Comparison of ENCODE assay signal across 11 cellular contexts in the genomic region with DNA sequence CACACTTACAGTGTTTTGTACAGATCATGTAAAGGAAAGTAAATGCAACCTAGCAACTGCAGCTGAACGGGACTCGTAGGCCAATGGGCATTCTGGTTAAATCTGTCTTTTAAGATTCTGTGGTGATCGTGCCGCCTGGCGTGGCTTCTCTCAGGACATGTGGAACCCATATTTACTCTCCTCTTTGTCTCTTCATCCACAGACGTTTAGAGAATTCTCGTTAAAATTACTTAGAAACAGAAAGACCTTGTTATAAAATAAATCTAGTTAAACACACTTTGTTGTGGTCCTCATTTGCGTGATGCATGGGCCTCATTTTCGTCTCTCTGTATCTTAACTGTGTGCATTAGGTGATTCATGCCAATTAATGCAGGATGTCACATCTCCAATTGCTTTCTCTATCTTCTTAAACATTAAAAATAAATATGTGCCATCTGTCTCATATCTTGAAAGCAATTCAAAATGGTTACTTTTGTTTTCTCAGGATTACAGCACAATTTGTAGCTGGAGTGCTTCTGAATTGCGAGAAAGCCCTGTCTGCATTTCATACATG. TPM values are rescaled to one million over a fixed set of nuclear protein-coding genes. Genes with fewer than 3 reads are reported as not detected.
DNase-seq lines count a peak whose midpoint lies in the region; ATAC-seq and TF ChIP-seq lines count a peak whose summit lies in the region.
"Had no signal": no experiment of that assay in that cellular context is flagged by ENCODE, and none has a peak within 500 bp of the region (broad histone marks: within the 10 kb centered on the region; RNA-seq: fewer than 3 reads in every experiment).

No MANE protein-coding gene starts in this region.

- H3K4me1 Mint-ChIP-seq in activated CD4-positive, alpha-beta memory T cell treated with anti-CD3 and anti-CD28 coated beads for 36 hours (ENCODE audit: low read depth), result peaks cover 56% of the 10 kb centered on the region
- H3K4me1 Mint-ChIP-seq in activated CD4-positive, alpha-beta memory T cell treated with anti-CD3 and anti-CD28 coated beads, Interleukin-2, amount 10 ng/mL, durations not matched to agents 7 days and 5 days, result peaks cover 45% of the 10 kb centered on the region
- H3K4me1 Mint-ChIP-seq in MCF 10A (ENCODE audit: insufficient read depth, unreplicated experiment), result peaks cover 26% of the 10 kb centered on the region

- H3K27me3 ChIP-seq in thoracic aorta (replicated peaks; ENCODE audit: insufficient read depth), result no peaks in the 10 kb centered on the region

- no TSS peak for BruUV-seq in MCF 10A (replicated peaks; lab: Mats Ljungman, UMichigan)

- TF ChIP-seq CTCF in MCF 10A (IDR thresholded peaks at IDR 0.05; ENCODE audit: unreplicated experiment) (no peak), thoracic aorta (IDR thresholded peaks at IDR 0.05) (no peak)

- H3K4me3 Mint-ChIP-seq in activated CD4-positive, alpha-beta memory T cell treated with anti-CD3 and anti-CD28 coated beads for 36 hours, result no peak overlapping the region
- H3K4me3 Mint-ChIP-seq in activated CD4-positive, alpha-beta memory T cell treated with anti-CD3 and anti-CD28 coated beads, Interleukin-2, amount 10 ng/mL, durations not matched to agents 7 days and 5 days, result no peak overlapping the region
- H3K4me3 Mint-ChIP-seq in MCF 10A (ENCODE audit: unreplicated experiment), result no peak overlapping the region
- H3K4me3 Mint-ChIP-seq: activated CD4-positive, alpha-beta T cell treated with anti-CD3 and anti-CD28 coated beads, Interleukin-2, amount 10 ng/mL, durations not matched to agents 7 days and 5 days; activated naive CD4-positive, alpha-beta T cell treated with anti-CD3 and anti-CD28 coated beads, Interleukin-2, amount 10 ng/mL, durations not matched to agents 7 days and 5 days had no signal

- H3K9me3 Mint-ChIP-seq in activated CD4-positive, alpha-beta memory T cell treated with anti-CD3 and anti-CD28 coated beads for 36 hours, result no peaks in the 10 kb centered on the region
- no peaks in the 10 kb centered on the region for H3K9me3 Mint-ChIP-seq in activated CD4-positive, alpha-beta memory T cell treated with anti-CD3 and anti-CD28 coated beads, Interleukin-2, amount 10 ng/mL, durations not matched to agents 7 days and 5 days
- H3K9me3 Mint-ChIP-seq in MCF 10A (ENCODE audit: unreplicated experiment), result no peaks in the 10 kb centered on the region
- H3K9me3 Mint-ChIP-seq: activated CD4-positive, alpha-beta T cell treated with anti-CD3 and anti-CD28 coated beads, Interleukin-2, amount 10 ng/mL, durations not matched to agents 7 days and 5 days; activated naive CD4-positive, alpha-beta T cell treated with anti-CD3 and anti-CD28 coated beads, Interleukin-2, amount 10 ng/mL, durations not matched to agents 7 days and 5 days had no signal

- peaks cover 43% of the 10 kb centered on the region for H3K36me3 Mint-ChIP-seq in activated CD4-positive, alpha-beta memory T cell treated with anti-CD3 and anti-CD28 coated beads for 36 hours
- H3K36me3 Mint-ChIP-seq in activated CD4-positive, alpha-beta memory T cell treated with anti-CD3 and anti-CD28 coated beads, Interleukin-2, amount 10 ng/mL, durations not matched to agents 7 days and 5 days (ENCODE audit: low read depth), result peaks cover 44% of the 10 kb centered on the region
- peaks cover 68% of the 10 kb centered on the region for H3K36me3 Mint-ChIP-seq in MCF 10A (ENCODE audit: insufficient read depth, unreplicated experiment)

- peaks cover 36 to 48% of the 10 kb centered on the region in 2 donors for H3K4me1 ChIP-seq in thoracic aorta (ENCODE audit: control insufficient read depth in 1 of 2, low read depth in 2 of 2)

- CTCF ChIA-PET in activated CD4-positive, alpha-beta memory T cell treated with anti-CD3 and anti-CD28 coated beads for 36 hours (lab: Charles Lee), result interaction anchor here (0.5 kb wide), 1 partner anchor 997 kb away, joined by 3 read pairs; no protein-coding TSS in a partner anchor
- CTCF ChIA-PET in activated CD4-positive, alpha-beta memory T cell treated with anti-CD3 and anti-CD28 coated beads, Interleukin-2, amount 10 ng/mL, durations not matched to agents 7 days and 5 days (lab: Charles Lee), result no interaction called here
- CTCF ChIA-PET in MCF 10A (lab: Yijun Ruan, JAX), result interaction anchor here (1.1 to 1.2 kb wide), 3 partner anchors 576 to 580 kb away, joined by 3 to 7 read pairs (median 3); no protein-coding TSS in a partner anchor

- peak overlapping the region; percentile 64 for H3K27ac Mint-ChIP-seq in activated CD4-positive, alpha-beta memory T cell treated with anti-CD3 and anti-CD28 coated beads for 36 hours
- H3K27ac Mint-ChIP-seq in activated CD4-positive, alpha-beta memory T cell treated with anti-CD3 and anti-CD28 coated beads, Interleukin-2, amount 10 ng/mL, durations not matched to agents 7 days and 5 days, result no peak overlapping the region
- H3K27ac Mint-ChIP-seq in MCF 10A (ENCODE audit: low read depth, unreplicated experiment), result peak overlapping the region; percentile 93
- H3K27ac Mint-ChIP-seq: activated CD4-positive, alpha-beta T cell treated with anti-CD3 and anti-CD28 coated beads, Interleukin-2, amount 10 ng/mL, durations not matched to agents 7 days and 5 days had no signal

- H3K27ac ChIP-seq in thoracic aorta, result peak overlapping the region; percentile 89 to 96
- no peak overlapping the region for H3K27ac ChIP-seq in substantia nigra (ENCODE audit: low read depth, low read length, poor library complexity, severe bottlenecking)

- intact Hi-C loops in activated CD4-positive, alpha-beta memory T cell treated with anti-CD3 and anti-CD28 coated beads for 36 hours (cut with micrococcal nuclease), result loop anchor here (1.0 kb wide), 1 partner anchor 8 kb away; no protein-coding TSS in a partner anchor
- intact Hi-C loops in MCF 10A (cut with micrococcal nuclease), result loop anchor here (1.0 to 10.0 kb wide), 4 partner anchors 149 to 576 kb away; no protein-coding TSS in a partner anchor

- peaks cover 16% of the 10 kb centered on the region for H3K36me3 ChIP-seq in thoracic aorta

- POLR2A ChIA-PET in activated CD4-positive, alpha-beta memory T cell treated with anti-CD3 and anti-CD28 coated beads for 36 hours (lab: Charles Lee), result interaction anchor here (2.4 to 5.7 kb wide), 4 partner anchors 12 to 33 kb away, joined by 16 to 46 read pairs (median 36); a partner anchor contains a TSS
- POLR2A ChIA-PET in activated CD4-positive, alpha-beta memory T cell treated with anti-CD3 and anti-CD28 coated beads, Interleukin-2, amount 10 ng/mL, durations not matched to agents 7 days and 5 days (lab: Charles Lee), result interaction anchor here (2.7 to 7.3 kb wide), 5 partner anchors 10 to 151 kb away, joined by 9 to 164 read pairs (median 119); a partner anchor contains a TSS
- POLR2A ChIA-PET in MCF 10A (lab: Yijun Ruan, JAX), result interaction anchor here (0.5 to 7.6 kb wide), 20 partner anchors 10 to 997 kb away, joined by 3 to 208 read pairs (median 6); a partner anchor contains a TSS

- H3K4me3 ChIP-seq in thoracic aorta, result no peak overlapping the region

- no peak for DNase-seq in activated CD4-positive, alpha-beta memory T cell treated with anti-CD3 and anti-CD28 coated beads for 36 hours
- no peak for DNase-seq in activated CD4-positive, alpha-beta memory T cell treated with anti-CD3 and anti-CD28 coated beads, Interleukin-2, amount 10 ng/mL, durations not matched to agents 7 days and 5 days
- DNase-seq in MCF 10A (ENCODE audit: unreplicated experiment) (no peak), foreskin melanocyte (peak; percentile 29), thoracic aorta (ENCODE audit: low spot score) (no peak), hippocampal formation (lab: John Stamatoyannopoulos, UW) (no peak), substantia nigra (lab: John Stamatoyannopoulos, UW) (no peak), AML-193 (lab: John Stamatoyannopoulos, UW) (no peak)
- DNase-seq: activated CD4-positive, alpha-beta T cell treated with anti-CD3 and anti-CD28 coated beads, Interleukin-2, amount 10 ng/mL, durations not matched to agents 7 days and 5 days; activated naive CD4-positive, alpha-beta T cell treated with anti-CD3 and anti-CD28 coated beads, Interleukin-2, amount 10 ng/mL, durations not matched to agents 7 days and 5 days; NCI-H2029 treated with DMSO at 0.1 percent for 48 hours had no signal

- ATAC-seq in thoracic aorta (ENCODE audit: insufficient number of reproducible peaks, low FRiP score, low read depth), result no peak

- H3K9me3 ChIP-seq in thoracic aorta, result no peaks in the 10 kb centered on the region

- H3K27me3 Mint-ChIP-seq in activated CD4-positive, alpha-beta memory T cell treated with anti-CD3 and anti-CD28 coated beads for 36 hours, result no peaks in the 10 kb centered on the region
- no peaks in the 10 kb centered on the region for H3K27me3 Mint-ChIP-seq in activated CD4-positive, alpha-beta memory T cell treated with anti-CD3 and anti-CD28 coated beads, Interleukin-2, amount 10 ng/mL, durations not matched to agents 7 days and 5 days
- H3K27me3 Mint-ChIP-seq in MCF 10A (ENCODE audit: insufficient read depth, unreplicated experiment), result no peaks in the 10 kb centered on the region
- H3K27me3 Mint-ChIP-seq: activated CD4-positive, alpha-beta T cell treated with anti-CD3 and anti-CD28 coated beads, Interleukin-2, amount 10 ng/mL, durations not matched to agents 7 days and 5 days; activated naive CD4-positive, alpha-beta T cell treated with anti-CD3 and anti-CD28 coated beads, Interleukin-2, amount 10 ng/mL, durations not matched to agents 7 days and 5 days had no signal

RNA-seq across cellular contexts. Expression of a gene that starts 11.5 kb away (rescaled TPM):
- total RNA-seq in activated CD4-positive, alpha-beta memory T cell treated with anti-CD3 and anti-CD28 coated beads for 36 hours, result 100 to 1,000 TPM; 144 to 151 TPM
- total RNA-seq in activated CD4-positive, alpha-beta memory T cell treated with anti-CD3 and anti-CD28 coated beads, Interleukin-2, amount 10 ng/mL, durations not matched to agents 7 days and 5 days, result 100 to 1,000 TPM; 220 to 228 TPM
- total RNA-seq in MCF 10A (2022) (253 and 282 TPM in 2 replicates), thoracic aorta (100 to 1,000 TPM; 170 to 201 TPM)
